In the genomic region with DNA sequence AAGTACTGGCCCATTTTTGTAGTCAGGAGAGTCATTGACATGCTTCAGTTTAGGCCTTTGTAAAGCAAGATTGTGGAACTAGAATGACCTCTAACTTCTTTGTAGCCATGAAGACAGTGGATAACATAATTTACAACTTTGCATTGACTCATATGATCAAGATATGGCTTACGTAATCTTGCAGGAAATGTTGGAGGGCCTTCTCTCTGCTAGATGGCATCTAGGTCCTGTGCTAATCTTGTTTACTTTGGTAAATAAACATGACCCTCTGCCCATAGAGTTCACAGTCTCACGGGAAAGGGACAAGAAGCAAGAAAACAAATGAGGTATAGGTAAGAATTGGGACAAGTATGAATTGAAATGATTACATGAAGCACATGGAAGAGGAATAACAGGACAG, we compare ENCODE assay signal across 23 cellular contexts.
DNase-seq lines count a peak whose midpoint lies in the region; ATAC-seq and TF ChIP-seq lines count a peak whose summit lies in the region.
"Had no signal": no experiment of that assay in that cellular context is flagged by ENCODE, and none has a peak within 500 bp of the region (broad histone marks: within the 10 kb centered on the region; RNA-seq: fewer than 3 reads in every experiment).

No MANE protein-coding gene starts in this region.

- peak overlapping the region; percentile 71 for H3K27ac ChIP-seq in KOPT-K1 (ENCODE audit: low read depth, low read length, poor library complexity, severe bottlenecking)
- H3K27ac ChIP-seq in right lobe of liver: no peak overlapping the region
- H3K27ac ChIP-seq: prostate gland, SJCRH30 had no signal

- no peaks in the 10 kb centered on the region for H3K27me3 Mint-ChIP-seq in Calu3 (ENCODE audit: unreplicated experiment)
- no peaks in the 10 kb centered on the region for H3K27me3 Mint-ChIP-seq in activated T-helper 17 cell treated with anti-CD3 and anti-CD28 coated beads, Interleukin-2, amount 50 U/mL, for 72 hours
- H3K27me3 Mint-ChIP-seq: CD4-positive, alpha-beta memory T cell; T-cell; type B pancreatic cell had no signal

- no peak for ATAC-seq in activated T-helper 17 cell treated with anti-CD3 and anti-CD28 coated beads, Interleukin-2, amount 50 U/mL, for 72 hours (replicated peaks)
- ATAC-seq in right lobe of liver: peak; percentile 86 to 97 (median 94)
- no peak for ATAC-seq in HG03039 (IDR thresholded peaks at IDR 0.05; ENCODE audit: unreplicated experiment)
- ATAC-seq: T-cell had no signal

- 16% methylated on average over 2 of the region's 2 CpGs for WGBS in right lobe of liver (ENCODE audit: insufficient coverage, low coverage, low lambda C conversion rate, missing lambda C conversion rate)

- peaks cover 0 to 10% (median 0%) of the 10 kb centered on the region in 4 donors for H3K4me1 ChIP-seq in right lobe of liver

- BruUV-seq in Calu3 (replicated peaks; lab: Mats Ljungman, UMichigan): no TSS peak

- no peak overlapping the region for H3K4me3 Mint-ChIP-seq in Calu3 (ENCODE audit: low read depth, unreplicated experiment)
- peak overlapping the region; percentile 77 for H3K4me3 Mint-ChIP-seq in activated T-helper 17 cell treated with anti-CD3 and anti-CD28 coated beads, Interleukin-2, amount 50 U/mL, for 72 hours
- H3K4me3 Mint-ChIP-seq: type B pancreatic cell had no signal

- H3K4me3 ChIP-seq in right lobe of liver: no peak overlapping the region
- H3K4me3 ChIP-seq: MG63, prostate gland, SJCRH30 had no signal

- peak overlapping the region; percentile 13 for H3K27ac Mint-ChIP-seq in Calu3 (ENCODE audit: unreplicated experiment)
- H3K27ac Mint-ChIP-seq in activated T-helper 17 cell treated with anti-CD3 and anti-CD28 coated beads, Interleukin-2, amount 50 U/mL, for 72 hours: peak overlapping the region; percentile 95
- H3K27ac Mint-ChIP-seq: type B pancreatic cell had no signal

- DNase-seq in Calu3 (peak; percentile 2), right lobe of liver (no peak), islet precursor cell (no peak), T1000 (lab: John Stamatoyannopoulos, UW) (no peak)
- DNase-seq: activated CD4-positive, alpha-beta T cell treated with anti-CD3 and anti-CD28 coated beads for 4 hours; activated CD8-positive, alpha-beta memory T cell treated with anti-CD3 and anti-CD28 coated beads for 24 hours; activated T-cell treated with anti-CD3 and anti-CD28 coated beads, Interleukin-2, amount 50 U/mL, for 1 hour; amniotic stem cell; caudate nucleus; CD4-positive, alpha-beta memory T cell; IMR-90; kidney; NCI-H1436 treated with DMSO at 0.1 percent for 48 hours; NCI-H510A treated with DMSO at 0.1 percent for 48 hours; NK-92 treated with Interleukin-12 subunit alpha and Interleukin-12 subunit beta, amount 100 ng/mL, for 24 hours; T-cell had no signal

- H3K36me3 Mint-ChIP-seq in Calu3 (ENCODE audit: insufficient read depth, unreplicated experiment): peaks cover 5% of the 10 kb centered on the region
- H3K36me3 Mint-ChIP-seq in activated T-helper 17 cell treated with anti-CD3 and anti-CD28 coated beads, Interleukin-2, amount 50 U/mL, for 72 hours (ENCODE audit: low read depth): no peaks in the 10 kb centered on the region
- H3K36me3 Mint-ChIP-seq: CD4-positive, alpha-beta memory T cell; T-cell had no signal

- peaks cover 2% of the 10 kb centered on the region for H3K9me3 Mint-ChIP-seq in Calu3 (ENCODE audit: low read depth, unreplicated experiment)
- no peaks in the 10 kb centered on the region for H3K9me3 Mint-ChIP-seq in activated T-helper 17 cell treated with anti-CD3 and anti-CD28 coated beads, Interleukin-2, amount 50 U/mL, for 72 hours
- H3K9me3 Mint-ChIP-seq: CD4-positive, alpha-beta memory T cell; T-cell had no signal

- H3K9me3 ChIP-seq in KOPT-K1 (ENCODE audit: insufficient read depth, low read length, poor library complexity, severe bottlenecking): peaks cover 21% of the 10 kb centered on the region
- H3K9me3 ChIP-seq in right lobe of liver: no peaks in the 10 kb centered on the region
- H3K9me3 ChIP-seq: MG63, prostate gland, SJCRH30 had no signal

- TF ChIP-seq POLR2A in right lobe of liver (IDR thresholded peaks at IDR 0.05): no peak

- peaks cover 21% of the 10 kb centered on the region for H3K4me1 Mint-ChIP-seq in Calu3 (ENCODE audit: low read depth, unreplicated experiment)
- peaks cover 32% of the 10 kb centered on the region for H3K4me1 Mint-ChIP-seq in activated T-helper 17 cell treated with anti-CD3 and anti-CD28 coated beads, Interleukin-2, amount 50 U/mL, for 72 hours

- CTCF ChIA-PET in Calu3 (lab: Charles Lee): no interaction called here

- no peaks in the 10 kb centered on the region for H3K36me3 ChIP-seq in KOPT-K1 (ENCODE audit: insufficient read depth, low read length)
- H3K36me3 ChIP-seq in right lobe of liver: no peaks in the 10 kb centered on the region
- H3K36me3 ChIP-seq: MG63, prostate gland, SJCRH30 had no signal

- intact Hi-C loops in Calu3 (cut with micrococcal nuclease; ENCODE audit: unreplicated experiment) (no loop called here), right lobe of liver (cut with DNase I) (no loop called here)

- H3K27me3 ChIP-seq in right lobe of liver: no peaks in the 10 kb centered on the region
- H3K27me3 ChIP-seq: MG63, SJCRH30 had no signal

- TF ChIP-seq CTCF in Calu3 (IDR thresholded peaks at IDR 0.05; ENCODE audit: unreplicated experiment) (no peak), right lobe of liver (IDR thresholded peaks at IDR 0.05) (no peak)

Comparison
In these comparisons a context has a peak if more than half of its experiments do, and no peak if none do; other contexts are left out.
1. ATAC-seq: peak in right lobe of liver (4 of 4); none in activated T-helper 17 cell treated with anti-CD3 and anti-CD28 coated beads, Interleukin-2, amount 50 U/mL, for 72 hours (single experiment) and HG03039 (single experiment).